In genomic region chr9:35078066-35078465, GRCh38 we compare ENCODE assay signal across 1 cellular context.
TF ChIP-seq lines count a peak whose summit lies in the region.

No MANE protein-coding gene starts in this region.

TF ChIP-seq in H1, 55 proteins besides CTCF, POLR2A, EP300 and RAD21:
- TF ChIP-seq POLR2AphosphoS5 (IDR thresholded peaks at IDR 0.05; ENCODE audit: low read depth, low read length) (no peak), SIN3A (conservative IDR thresholded peaks at IDR 0.05 in 1 of 2, IDR thresholded peaks at IDR 0.05 in 1 of 2; ENCODE audit: low read depth in 1 of 2, low read length in 2 of 2) (no peak), CHD7 (IDR thresholded peaks at IDR 0.05; ENCODE audit: insufficient replicate concordance, low read length) (no peak), BACH1 (IDR thresholded peaks at IDR 0.05; ENCODE audit: low read length) (no peak), POU5F1 (IDR thresholded peaks at IDR 0.05; ENCODE audit: low read depth, low read length) (no peak), EGR1 (IDR thresholded peaks at IDR 0.05; ENCODE audit: borderline replicate concordance, low read depth, low read length) (no peak)
- TF ChIP-seq, protein P1, sequence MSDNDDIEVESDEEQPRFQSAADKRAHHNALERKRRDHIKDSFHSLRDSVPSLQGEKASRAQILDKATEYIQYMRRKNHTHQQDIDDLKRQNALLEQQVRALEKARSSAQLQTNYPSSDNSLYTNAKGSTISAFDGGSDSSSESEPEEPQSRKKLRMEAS (IDR thresholded peaks at IDR 0.05) = no peak
